2 cellular contexts compared by ENCODE assay signal in genomic region chr5:122129332-122129731, GRCh38.
TF ChIP-seq lines count a peak whose summit lies in the region.

ZNF474 (plus strand) TSS chr5:122129546; CDS start chr5:122151991, 22,445 bp downstream.

TF ChIP-seq in HCT116, 20 proteins besides CTCF, POLR2A, EP300 and RAD21 (continued from another document):
- no peak for TF ChIP-seq ZBTB33 (IDR thresholded peaks at IDR 0.05; ENCODE audit: extremely low read depth, insufficient replicate concordance, low read length)
- no peak for TF ChIP-seq ELF1 (IDR thresholded peaks at IDR 0.05; ENCODE audit: borderline replicate concordance, low read depth)
- no peak for TF ChIP-seq CEBPB (IDR thresholded peaks at IDR 0.05; ENCODE audit: low read depth)
- no peak for TF ChIP-seq REST (IDR thresholded peaks at IDR 0.05; ENCODE audit: low read depth)
- no peak for TF ChIP-seq ZFX (IDR thresholded peaks at IDR 0.05)
- TF ChIP-seq MAX (IDR thresholded peaks at IDR 0.05) = no peak
TF ChIP-seq in HCT116: peak in this region for 0.

TF ChIP-seq in SK-N-SH treated with all-trans-retinoic acid at 6 μM for 48 hours, 23 proteins besides CTCF, POLR2A, EP300 and RAD21 (continued from another document):
- TF ChIP-seq ZNF8 (CRISPR knock-in tag; IDR thresholded peaks at IDR 0.05) (no peak), TOX (CRISPR knock-in tag; IDR thresholded peaks at IDR 0.05; ENCODE audit: borderline replicate concordance) (no peak), SNAI2 (CRISPR knock-in tag; IDR thresholded peaks at IDR 0.05) (no peak), POU6F1 (CRISPR knock-in tag; IDR thresholded peaks at IDR 0.05; ENCODE audit: borderline replicate concordance, low read depth) (no peak), ZC3H10 (CRISPR knock-in tag; IDR thresholded peaks at IDR 0.05) (no peak), CREB5 (CRISPR knock-in tag; IDR thresholded peaks at IDR 0.05; ENCODE audit: low read depth) (no peak), PATZ1 (CRISPR knock-in tag; IDR thresholded peaks at IDR 0.05; ENCODE audit: borderline replicate concordance) (no peak), TSHZ2 (CRISPR knock-in tag; IDR thresholded peaks at IDR 0.05) (no peak), ZNF565 (CRISPR knock-in tag; conservative IDR thresholded peaks at IDR 0.05; ENCODE audit: low read depth) (no peak)
